ENCODE assay signal across 32 cellular contexts in genomic region chr4:132587626-132588025, GRCh38.
DNase-seq lines count a peak whose midpoint lies in the region; ATAC-seq, FAIRE-seq and TF ChIP-seq lines count a peak whose summit lies in the region.
"Had no signal": no experiment of that assay in that cellular context is flagged by ENCODE, and none has a peak within 500 bp of the region (broad histone marks: within the 10 kb centered on the region; RNA-seq: fewer than 3 reads in every experiment).

No MANE protein-coding gene starts in this region.

- ATAC-seq in RWPE2 (ENCODE audit: low read depth) (peak; percentile 55; the same call in 1 of the 3 replicates), right lobe of liver (no peak), Right ventricle myocardium superior (ENCODE audit: poor library complexity) (no peak)
- ATAC-seq: activated CD4-positive, CD25-positive, alpha-beta regulatory T cell treated with anti-CD3 and anti-CD28 coated beads, Interleukin-2, amount 50 U/mL, for 24 hours; activated T-cell treated with anti-CD3 and anti-CD28 coated beads, Interleukin-2, amount 50 U/mL, for 72 hours; left cardiac atrium; naive thymus-derived CD8-positive, alpha-beta T cell; stimulated activated memory B cell treated with anti-CD40 and anti-IgM and Interleukin-4, amounts not matched to agents 10 μg/mL and 1 μg/mL and 100 μg/mL, for 72 hours; T-helper 17 cell had no signal

- no peak for TF ChIP-seq POLR2A in right lobe of liver (IDR thresholded peaks at IDR 0.05)

- H3K27ac ChIP-seq in RWPE2 (ENCODE audit: poor library complexity, severe bottlenecking) (no peak overlapping the region), right lobe of liver (no peak overlapping the region), SJCRH30 (no peak overlapping the region)
- H3K27ac ChIP-seq: adrenal gland, cardiac muscle cell, coronary artery had no signal

- DNase-seq in HCEC 1CT: peak; percentile 14
- no peak for DNase-seq in RWPE2 (ENCODE audit: low spot score)
- DNase-seq in kidney glomerular epithelial cell (lab: John Stamatoyannopoulos, UW): peak; percentile 14
- no peak for DNase-seq in activated gamma-delta T cell (lab: John Stamatoyannopoulos, UW)
- DNase-seq in right lobe of liver: no peak
- no peak for DNase-seq in SJCRH30
- DNase-seq in Right ventricle myocardium superior: no peak
- DNase-seq: activated CD4-positive, alpha-beta T cell treated with anti-CD3 and anti-CD28 coated beads, Interleukin-2, amount 50 U/mL, for 48 hours; activated naive CD4-positive, alpha-beta T cell treated with Interleukin-2 at 50 U/mL for 16 hours; activated T-cell treated with anti-CD3 and anti-CD28 coated beads, Interleukin-2, amount 50 U/mL, for 72 hours; adrenal gland; DMS53; effector CD8-positive, alpha-beta T cell; erythroblast; foreskin fibroblast; left cardiac atrium; naive thymus-derived CD8-positive, alpha-beta T cell; NCI-H1092 treated with DMSO at 0.1 percent for 48 hours; NCI-H1694 treated with DMSO at 0.1 percent for 48 hours; NCI-H82; SK-N-SH; T-helper 17 cell; trophoblast cell had no signal

- no peak for TF ChIP-seq CTCF in RWPE2 (IDR thresholded peaks at IDR 0.05; ENCODE audit: poor library complexity, severe bottlenecking)
- no peak for TF ChIP-seq CTCF in right lobe of liver (IDR thresholded peaks at IDR 0.05)

- no peaks in the 10 kb centered on the region for H3K27me3 ChIP-seq in RWPE2 (ENCODE audit: insufficient read depth, poor library complexity, severe bottlenecking)
- H3K27me3 ChIP-seq in right lobe of liver: no peaks in the 10 kb centered on the region
- H3K27me3 ChIP-seq in SJCRH30: no peaks in the 10 kb centered on the region
- H3K27me3 ChIP-seq: adrenal gland, cardiac muscle cell had no signal

- peaks cover 5% of the 10 kb centered on the region for H3K4me1 ChIP-seq in RWPE2 (ENCODE audit: insufficient read depth, poor library complexity, severe bottlenecking)
- no peaks in the 10 kb centered on the region for H3K4me1 ChIP-seq in right lobe of liver
- H3K4me1 ChIP-seq in SJCRH30: no peaks in the 10 kb centered on the region
- H3K4me1 ChIP-seq: adrenal gland, HAP-1 had no signal

- peak; percentile 4 for FAIRE-seq in endometrium (lab: Jason Lieb, UNC)
- FAIRE-seq: G401.6, TTC549 had no signal

- no peaks in the 10 kb centered on the region for H3K9me3 ChIP-seq in RWPE2 (ENCODE audit: severe bottlenecking)
- no peaks in the 10 kb centered on the region for H3K9me3 ChIP-seq in right lobe of liver
- H3K9me3 ChIP-seq in SJCRH30 (replicated peaks): no peaks in the 10 kb centered on the region
- H3K9me3 ChIP-seq: adrenal gland, HAP-1, SK-N-SH had no signal

- H3K36me3 ChIP-seq in RWPE2 (ENCODE audit: low read depth) (no peaks in the 10 kb centered on the region), right lobe of liver (no peaks in the 10 kb centered on the region), SJCRH30 (no peaks in the 10 kb centered on the region)
- H3K36me3 ChIP-seq: adrenal gland, cardiac muscle cell, HAP-1 had no signal

- H3K4me3 ChIP-seq in RWPE2 (ENCODE audit: severe bottlenecking): no peak overlapping the region
- no peak overlapping the region for H3K4me3 ChIP-seq in right lobe of liver
- no peak overlapping the region for H3K4me3 ChIP-seq in SJCRH30
- H3K4me3 ChIP-seq: adrenal gland, cardiac muscle cell, coronary artery, HAP-1, lung had no signal

- intact Hi-C loops in right lobe of liver (cut with DNase I): no loop called here
- intact Hi-C loops in Right ventricle myocardium superior (cut with DNase I): no loop called here

Comparison
In these comparisons a context has a peak if more than half of its experiments do, and no peak if none do; other contexts are left out.
1. DNase-seq: peak in HCEC 1CT (single experiment) and kidney glomerular epithelial cell (single experiment); none in RWPE2 (single experiment), activated gamma-delta T cell (single experiment), right lobe of liver (0 of 3), SJCRH30 (0 of 2) and Right ventricle myocardium superior (single experiment).